1 cellular context compared by ENCODE assay signal in the genomic region with DNA sequence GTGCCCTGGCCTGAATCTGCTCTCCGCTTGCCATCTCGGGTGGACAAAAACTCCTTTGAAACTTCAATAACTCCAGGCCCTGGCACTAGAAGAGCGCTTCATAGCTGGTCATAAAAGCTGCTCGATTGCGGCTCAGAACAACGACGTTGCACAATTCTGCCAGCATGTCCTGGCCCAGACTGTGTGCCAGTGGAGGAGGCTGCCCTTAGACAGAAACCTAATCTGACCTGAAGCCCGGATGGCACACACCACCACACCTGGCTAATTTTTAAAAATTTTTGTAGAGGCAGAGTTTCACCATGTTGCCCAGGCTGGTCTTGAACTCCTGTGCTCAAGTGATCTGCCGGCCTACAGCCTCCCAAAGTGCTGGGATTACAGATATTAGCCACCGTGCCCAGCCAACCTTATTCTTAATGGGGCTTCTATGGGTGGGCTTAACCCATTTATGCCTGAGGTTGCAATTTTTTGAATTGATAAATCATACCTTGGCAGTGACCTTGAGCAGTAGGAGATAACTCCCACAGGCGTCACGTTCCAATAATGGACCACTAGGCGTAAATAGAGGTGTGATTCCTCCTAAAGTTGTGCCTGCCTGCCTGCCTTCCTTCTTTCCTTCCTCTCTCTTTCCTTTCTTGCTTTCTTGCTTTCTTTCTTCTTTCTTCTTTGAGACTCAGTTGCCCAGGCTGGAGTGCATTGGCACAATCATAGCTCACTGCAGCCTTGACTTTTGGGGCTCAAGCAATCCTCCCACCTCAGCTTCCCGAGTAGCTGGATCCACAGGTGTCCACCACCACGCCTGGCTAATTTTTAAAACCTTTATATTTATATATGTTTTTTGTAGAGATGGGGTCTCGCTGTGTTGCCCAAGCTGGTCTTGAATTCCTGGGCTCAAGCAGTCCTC.
TF ChIP-seq lines count a peak whose summit lies in the region.

No MANE protein-coding gene starts in this region.

TF ChIP-seq in HepG2, 621 proteins besides CTCF, POLR2A, EP300 and RAD21 (continued from another document and continues in another):
- TF ChIP-seq, protein P1, sequence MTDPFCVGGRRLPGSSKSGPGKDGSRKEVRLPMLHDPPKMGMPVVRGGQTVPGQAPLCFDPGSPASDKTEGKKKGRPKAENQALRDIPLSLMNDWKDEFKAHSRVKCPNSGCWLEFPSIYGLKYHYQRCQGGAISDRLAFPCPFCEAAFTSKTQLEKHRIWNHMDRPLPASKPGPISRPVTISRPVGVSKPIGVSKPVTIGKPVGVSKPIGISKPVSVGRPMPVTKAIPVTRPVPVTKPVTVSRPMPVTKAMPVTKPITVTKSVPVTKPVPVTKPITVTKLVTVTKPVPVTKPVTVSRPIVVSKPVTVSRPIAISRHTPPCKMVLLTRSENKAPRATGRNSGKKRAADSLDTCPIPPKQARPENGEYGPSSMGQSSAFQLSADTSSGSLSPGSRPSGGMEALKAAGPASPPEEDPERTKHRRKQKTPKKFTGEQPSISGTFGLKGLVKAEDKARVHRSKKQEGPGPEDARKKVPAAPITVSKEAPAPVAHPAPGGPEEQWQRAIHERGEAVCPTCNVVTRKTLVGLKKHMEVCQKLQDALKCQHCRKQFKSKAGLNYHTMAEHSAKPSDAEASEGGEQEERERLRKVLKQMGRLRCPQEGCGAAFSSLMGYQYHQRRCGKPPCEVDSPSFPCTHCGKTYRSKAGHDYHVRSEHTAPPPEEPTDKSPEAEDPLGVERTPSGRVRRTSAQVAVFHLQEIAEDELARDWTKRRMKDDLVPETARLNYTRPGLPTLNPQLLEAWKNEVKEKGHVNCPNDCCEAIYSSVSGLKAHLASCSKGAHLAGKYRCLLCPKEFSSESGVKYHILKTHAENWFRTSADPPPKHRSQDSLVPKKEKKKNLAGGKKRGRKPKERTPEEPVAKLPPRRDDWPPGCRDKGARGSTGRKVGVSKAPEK (CRISPR knock-in tag; IDR thresholded peaks at IDR 0.05; ENCODE audit: borderline replicate concordance) = no peak
- TF ChIP-seq ZBTB8A (CRISPR knock-in tag; IDR thresholded peaks at IDR 0.05; ENCODE audit: borderline replicate concordance, low read depth) (no peak), ZNF563 (CRISPR knock-in tag; IDR thresholded peaks at IDR 0.05) (no peak), NFE2L2 (IDR thresholded peaks at IDR 0.05; ENCODE audit: low read length) (no peak), CHD4 (IDR thresholded peaks at IDR 0.05; ENCODE audit: borderline replicate concordance, low read length) (0 out of 2 replicates have a peak, but pooled peaks have one; percentile 5), HOXA7 (CRISPR knock-in tag; IDR thresholded peaks at IDR 0.05) (no peak), ZNF782 (CRISPR knock-in tag; IDR thresholded peaks at IDR 0.05; ENCODE audit: borderline replicate concordance) (0 out of 2 replicates have a peak, but pooled peaks have one; percentile 14), ZMYM3 (CRISPR knock-in tag; IDR thresholded peaks at IDR 0.05) (no peak), ZNF430 (CRISPR knock-in tag; IDR thresholded peaks at IDR 0.05) (peak; percentile 71; the same call in 1 of the 2 replicates), ZFP37 (CRISPR knock-in tag; IDR thresholded peaks at IDR 0.05; ENCODE audit: borderline replicate concordance) (no peak), SPEN (CRISPR knock-in tag; IDR thresholded peaks at IDR 0.05; ENCODE audit: low read depth) (no peak), HNRNPL (IDR thresholded peaks at IDR 0.05; ENCODE audit: low read depth, low read length) (0 out of 2 replicates have a peak, but pooled peaks have one; percentile 39), ZNF460 (CRISPR knock-in tag; IDR thresholded peaks at IDR 0.05; ENCODE audit: borderline replicate concordance) (no peak; the same call in 1 of the 2 replicates), TRIM24 (CRISPR knock-in tag; IDR thresholded peaks at IDR 0.05) (no peak), ZBTB42 (CRISPR knock-in tag; IDR thresholded peaks at IDR 0.05) (no peak), TBX3 (IDR thresholded peaks at IDR 0.05; ENCODE audit: borderline replicate concordance) (no peak), ZNF616 (CRISPR knock-in tag; IDR thresholded peaks at IDR 0.05; ENCODE audit: low read depth) (no peak), NFRKB (IDR thresholded peaks at IDR 0.05) (no peak), PHF21A (CRISPR knock-in tag; IDR thresholded peaks at IDR 0.05) (no peak), CBX5 (CRISPR knock-in tag; IDR thresholded peaks at IDR 0.05; ENCODE audit: borderline replicate concordance) (no peak), REL (CRISPR knock-in tag; conservative IDR thresholded peaks at IDR 0.05) (0 out of 2 replicates have a peak, but pooled peaks have one; percentile 20), KDM5B (CRISPR knock-in tag; IDR thresholded peaks at IDR 0.05; ENCODE audit: borderline replicate concordance) (no peak), REXO4 (CRISPR knock-in tag; IDR thresholded peaks at IDR 0.05; ENCODE audit: borderline replicate concordance) (no peak), RBM39 (IDR thresholded peaks at IDR 0.05; ENCODE audit: low read depth, low read length, poor library complexity, severe bottlenecking) (no peak), ESRRA (CRISPR knock-in tag; IDR thresholded peaks at IDR 0.05; ENCODE audit: low read depth) (no peak), ZSCAN29 (CRISPR knock-in tag; conservative IDR thresholded peaks at IDR 0.05) (no peak), ZNF264 (CRISPR knock-in tag; IDR thresholded peaks at IDR 0.05) (no peak), ZNF775 (CRISPR knock-in tag; IDR thresholded peaks at IDR 0.05; ENCODE audit: borderline replicate concordance) (0 out of 2 replicates have a peak, but pooled peaks have one; percentile 25), RFXANK (CRISPR knock-in tag; IDR thresholded peaks at IDR 0.05) (no peak), ZNF839 (CRISPR knock-in tag; IDR thresholded peaks at IDR 0.05; ENCODE audit: borderline replicate concordance) (0 out of 2 replicates have a peak, but pooled peaks have one; percentile 8), ZNF598 (CRISPR knock-in tag; IDR thresholded peaks at IDR 0.05; ENCODE audit: borderline replicate concordance) (0 out of 2 replicates have a peak, but pooled peaks have one; percentile 20)
- TF ChIP-seq, protein P2, sequence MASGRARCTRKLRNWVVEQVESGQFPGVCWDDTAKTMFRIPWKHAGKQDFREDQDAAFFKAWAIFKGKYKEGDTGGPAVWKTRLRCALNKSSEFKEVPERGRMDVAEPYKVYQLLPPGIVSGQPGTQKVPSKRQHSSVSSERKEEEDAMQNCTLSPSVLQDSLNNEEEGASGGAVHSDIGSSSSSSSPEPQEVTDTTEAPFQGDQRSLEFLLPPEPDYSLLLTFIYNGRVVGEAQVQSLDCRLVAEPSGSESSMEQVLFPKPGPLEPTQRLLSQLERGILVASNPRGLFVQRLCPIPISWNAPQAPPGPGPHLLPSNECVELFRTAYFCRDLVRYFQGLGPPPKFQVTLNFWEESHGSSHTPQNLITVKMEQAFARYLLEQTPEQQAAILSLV (CRISPR knock-in tag; IDR thresholded peaks at IDR 0.05; ENCODE audit: borderline replicate concordance) = no peak
- TF ChIP-seq, protein P3, sequence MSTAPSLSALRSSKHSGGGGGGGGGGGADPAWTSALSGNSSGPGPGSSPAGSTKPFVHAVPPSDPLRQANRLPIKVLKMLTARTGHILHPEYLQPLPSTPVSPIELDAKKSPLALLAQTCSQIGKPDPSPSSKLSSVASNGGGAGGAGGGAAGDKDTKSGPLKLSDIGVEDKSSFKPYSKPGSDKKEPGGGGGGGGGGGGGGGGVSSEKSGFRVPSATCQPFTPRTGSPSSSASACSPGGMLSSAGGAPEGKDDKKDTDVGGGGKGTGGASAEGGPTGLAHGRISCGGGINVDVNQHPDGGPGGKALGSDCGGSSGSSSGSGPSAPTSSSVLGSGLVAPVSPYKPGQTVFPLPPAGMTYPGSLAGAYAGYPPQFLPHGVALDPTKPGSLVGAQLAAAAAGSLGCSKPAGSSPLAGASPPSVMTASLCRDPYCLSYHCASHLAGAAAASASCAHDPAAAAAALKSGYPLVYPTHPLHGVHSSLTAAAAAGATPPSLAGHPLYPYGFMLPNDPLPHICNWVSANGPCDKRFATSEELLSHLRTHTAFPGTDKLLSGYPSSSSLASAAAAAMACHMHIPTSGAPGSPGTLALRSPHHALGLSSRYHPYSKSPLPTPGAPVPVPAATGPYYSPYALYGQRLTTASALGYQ (CRISPR knock-in tag; IDR thresholded peaks at IDR 0.05) = no peak
- TF ChIP-seq, protein P4, sequence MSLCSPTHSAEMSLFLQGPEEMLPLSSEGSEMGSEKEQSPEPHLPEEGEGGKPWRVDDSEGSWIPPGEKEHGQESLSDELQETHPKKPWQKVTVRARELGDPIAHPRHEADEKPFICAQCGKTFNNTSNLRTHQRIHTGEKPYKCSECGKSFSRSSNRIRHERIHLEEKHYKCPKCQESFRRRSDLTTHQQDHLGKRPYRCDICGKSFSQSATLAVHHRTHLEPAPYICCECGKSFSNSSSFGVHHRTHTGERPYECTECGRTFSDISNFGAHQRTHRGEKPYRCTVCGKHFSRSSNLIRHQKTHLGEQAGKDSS (CRISPR knock-in tag; IDR thresholded peaks at IDR 0.05; ENCODE audit: borderline replicate concordance, low read depth) = no peak
- TF ChIP-seq, protein P5, sequence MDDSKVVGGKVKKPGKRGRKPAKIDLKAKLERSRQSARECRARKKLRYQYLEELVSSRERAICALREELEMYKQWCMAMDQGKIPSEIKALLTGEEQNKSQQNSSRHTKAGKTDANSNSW (CRISPR knock-in tag; IDR thresholded peaks at IDR 0.05; ENCODE audit: borderline replicate concordance) = no peak
- TF ChIP-seq, protein P6, sequence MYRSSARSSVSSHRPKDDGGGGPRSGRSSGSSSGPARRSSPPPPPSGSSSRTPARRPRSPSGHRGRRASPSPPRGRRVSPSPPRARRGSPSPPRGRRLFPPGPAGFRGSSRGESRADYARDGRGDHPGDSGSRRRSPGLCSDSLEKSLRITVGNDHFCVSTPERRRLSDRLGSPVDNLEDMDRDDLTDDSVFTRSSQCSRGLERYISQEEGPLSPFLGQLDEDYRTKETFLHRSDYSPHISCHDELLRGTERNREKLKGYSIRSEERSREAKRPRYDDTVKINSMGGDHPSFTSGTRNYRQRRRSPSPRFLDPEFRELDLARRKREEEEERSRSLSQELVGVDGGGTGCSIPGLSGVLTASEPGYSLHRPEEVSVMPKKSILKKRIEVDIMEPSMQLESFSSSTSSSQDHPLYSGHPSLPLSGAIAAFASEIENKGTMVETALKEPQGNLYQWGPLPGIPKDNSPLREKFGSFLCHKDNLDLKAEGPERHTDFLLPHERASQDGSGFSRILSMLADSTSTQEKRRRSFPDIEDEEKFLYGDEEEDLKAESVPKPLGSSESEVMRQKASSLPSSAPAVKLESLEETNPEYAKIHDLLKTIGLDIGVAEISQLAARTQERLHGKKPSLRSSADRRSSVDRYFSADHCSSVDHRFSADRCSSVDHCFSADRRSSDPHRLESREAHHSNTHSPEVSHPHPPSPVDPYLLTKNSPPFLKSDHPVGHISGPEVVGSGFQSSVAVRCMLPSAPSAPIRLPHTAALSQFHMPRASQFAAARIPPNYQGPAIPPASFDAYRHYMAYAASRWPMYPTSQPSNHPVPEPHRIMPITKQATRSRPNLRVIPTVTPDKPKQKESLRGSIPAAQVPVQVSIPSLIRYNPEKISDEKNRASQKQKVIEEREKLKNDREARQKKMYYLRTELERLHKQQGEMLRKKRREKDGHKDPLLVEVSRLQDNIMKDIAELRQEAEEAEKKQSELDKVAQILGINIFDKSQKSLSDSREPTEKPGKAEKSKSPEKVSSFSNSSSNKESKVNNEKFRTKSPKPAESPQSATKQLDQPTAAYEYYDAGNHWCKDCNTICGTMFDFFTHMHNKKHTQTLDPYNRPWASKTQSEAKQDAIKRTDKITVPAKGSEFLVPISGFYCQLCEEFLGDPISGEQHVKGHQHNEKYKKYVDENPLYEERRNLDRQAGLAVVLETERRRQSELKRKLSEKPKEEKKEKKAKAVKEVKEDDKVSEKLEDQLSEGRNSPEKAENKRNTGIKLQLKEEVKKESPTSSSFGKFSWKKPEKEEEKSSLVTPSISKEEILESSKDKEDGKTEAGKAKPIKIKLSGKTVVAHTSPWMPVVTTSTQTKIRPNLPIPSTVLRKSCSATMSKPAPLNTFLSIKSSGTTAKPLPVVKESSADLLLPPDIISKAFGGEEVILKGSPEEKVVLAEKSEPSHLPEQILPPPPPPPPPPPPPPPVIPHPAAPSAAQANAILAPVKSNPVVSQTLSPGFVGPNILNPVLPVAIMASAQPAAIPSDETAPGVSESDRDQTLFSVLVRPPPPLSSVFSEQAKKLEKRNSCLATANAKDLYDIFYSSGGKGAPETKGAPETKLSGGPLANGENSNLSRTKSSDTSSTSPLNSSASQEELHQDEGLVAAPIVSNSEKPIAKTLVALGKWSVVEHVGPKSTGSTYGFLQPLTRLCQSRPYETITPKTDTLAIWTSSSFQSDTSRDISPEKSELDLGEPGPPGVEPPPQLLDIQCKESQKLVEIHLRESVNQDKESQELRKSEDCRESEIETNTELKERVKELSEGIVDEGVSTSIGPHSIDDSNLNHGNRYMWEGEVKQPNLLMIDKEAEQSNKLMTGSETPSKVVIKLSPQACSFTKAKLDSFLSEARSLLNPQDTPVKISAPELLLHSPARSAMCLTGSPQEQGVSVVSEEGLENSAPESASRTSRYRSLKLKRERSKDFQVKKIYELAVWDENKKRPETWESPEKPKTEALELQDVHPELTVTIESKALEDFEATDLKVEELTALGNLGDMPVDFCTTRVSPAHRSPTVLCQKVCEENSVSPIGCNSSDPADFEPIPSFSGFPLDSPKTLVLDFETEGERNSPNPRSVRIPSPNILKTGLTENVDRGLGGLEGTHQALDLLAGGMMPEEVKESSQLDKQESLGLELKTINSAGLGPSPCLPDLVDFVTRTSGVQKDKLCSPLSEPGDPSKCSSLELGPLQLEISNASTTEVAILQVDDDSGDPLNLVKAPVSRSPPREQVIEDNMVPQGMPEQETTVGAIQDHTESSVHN (CRISPR knock-in tag; IDR thresholded peaks at IDR 0.05) = no peak
- TF ChIP-seq, protein P7, sequence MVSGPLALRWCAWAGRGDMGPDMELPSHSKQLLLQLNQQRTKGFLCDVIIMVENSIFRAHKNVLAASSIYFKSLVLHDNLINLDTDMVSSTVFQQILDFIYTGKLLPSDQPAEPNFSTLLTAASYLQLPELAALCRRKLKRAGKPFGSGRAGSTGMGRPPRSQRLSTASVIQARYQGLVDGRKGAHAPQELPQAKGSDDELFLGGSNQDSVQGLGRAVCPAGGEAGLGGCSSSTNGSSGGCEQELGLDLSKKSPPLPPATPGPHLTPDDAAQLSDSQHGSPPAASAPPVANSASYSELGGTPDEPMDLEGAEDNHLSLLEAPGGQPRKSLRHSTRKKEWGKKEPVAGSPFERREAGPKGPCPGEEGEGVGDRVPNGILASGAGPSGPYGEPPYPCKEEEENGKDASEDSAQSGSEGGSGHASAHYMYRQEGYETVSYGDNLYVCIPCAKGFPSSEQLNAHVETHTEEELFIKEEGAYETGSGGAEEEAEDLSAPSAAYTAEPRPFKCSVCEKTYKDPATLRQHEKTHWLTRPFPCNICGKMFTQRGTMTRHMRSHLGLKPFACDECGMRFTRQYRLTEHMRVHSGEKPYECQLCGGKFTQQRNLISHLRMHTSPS (CRISPR knock-in tag; IDR thresholded peaks at IDR 0.05; ENCODE audit: low read depth) = no peak
- TF ChIP-seq, protein P8, sequence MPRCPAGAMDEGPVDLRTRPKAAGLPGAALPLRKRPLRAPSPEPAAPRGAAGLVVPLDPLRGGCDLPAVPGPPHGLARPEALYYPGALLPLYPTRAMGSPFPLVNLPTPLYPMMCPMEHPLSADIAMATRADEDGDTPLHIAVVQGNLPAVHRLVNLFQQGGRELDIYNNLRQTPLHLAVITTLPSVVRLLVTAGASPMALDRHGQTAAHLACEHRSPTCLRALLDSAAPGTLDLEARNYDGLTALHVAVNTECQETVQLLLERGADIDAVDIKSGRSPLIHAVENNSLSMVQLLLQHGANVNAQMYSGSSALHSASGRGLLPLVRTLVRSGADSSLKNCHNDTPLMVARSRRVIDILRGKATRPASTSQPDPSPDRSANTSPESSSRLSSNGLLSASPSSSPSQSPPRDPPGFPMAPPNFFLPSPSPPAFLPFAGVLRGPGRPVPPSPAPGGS (CRISPR knock-in tag; IDR thresholded peaks at IDR 0.05) = no peak
